ENCODE assay signal across 2 cellular contexts in genomic region chr22:50482107-50483074, GRCh38.
A peak's percentile ranks its signal among the peaks of the same experiment; 100 is the strongest.
TF ChIP-seq lines count a peak whose summit lies in the region.

No MANE protein-coding gene starts in this region.

TF ChIP-seq in A549, 52 proteins besides CTCF, POLR2A, EP300 and RAD21:
- no peak for TF ChIP-seq HDAC2 (IDR thresholded peaks at IDR 0.05)
- no peak for TF ChIP-seq POLR2AphosphoS2 (conservative IDR thresholded peaks at IDR 0.05; ENCODE audit: low read length)
- TF ChIP-seq RFX5 (IDR thresholded peaks at IDR 0.05), result no peak
- TF ChIP-seq, protein P1, sequence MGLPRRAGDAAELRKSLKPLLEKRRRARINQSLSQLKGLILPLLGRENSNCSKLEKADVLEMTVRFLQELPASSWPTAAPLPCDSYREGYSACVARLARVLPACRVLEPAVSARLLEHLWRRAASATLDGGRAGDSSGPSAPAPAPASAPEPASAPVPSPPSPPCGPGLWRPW (IDR thresholded peaks at IDR 0.05), result no peak
- TF ChIP-seq CHD2 (IDR thresholded peaks at IDR 0.05; ENCODE audit: low read length, partially characterized antibody), result no peak
- TF ChIP-seq, protein P2, sequence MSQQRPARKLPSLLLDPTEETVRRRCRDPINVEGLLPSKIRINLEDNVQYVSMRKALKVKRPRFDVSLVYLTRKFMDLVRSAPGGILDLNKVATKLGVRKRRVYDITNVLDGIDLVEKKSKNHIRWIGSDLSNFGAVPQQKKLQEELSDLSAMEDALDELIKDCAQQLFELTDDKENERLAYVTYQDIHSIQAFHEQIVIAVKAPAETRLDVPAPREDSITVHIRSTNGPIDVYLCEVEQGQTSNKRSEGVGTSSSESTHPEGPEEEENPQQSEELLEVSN (IDR thresholded peaks at IDR 0.05; ENCODE audit: borderline replicate concordance, low read depth), result no peak
- no peak for TF ChIP-seq SMC3 (IDR thresholded peaks at IDR 0.05)
- TF ChIP-seq HOXB13 (CRISPR knock-in tag; IDR thresholded peaks at IDR 0.05; ENCODE audit: low read depth), result no peak
- no peak for TF ChIP-seq RCOR1 (IDR thresholded peaks at IDR 0.05; ENCODE audit: low read depth, low read length)
- TF ChIP-seq ZSCAN20 (CRISPR knock-in tag; IDR thresholded peaks at IDR 0.05), result no peak
- TF ChIP-seq HMGXB4 (CRISPR knock-in tag; IDR thresholded peaks at IDR 0.05; ENCODE audit: borderline replicate concordance), result no peak
- TF ChIP-seq FOSL2 (IDR thresholded peaks at IDR 0.05), result no peak
- TF ChIP-seq FOSL2 (CRISPR knock-in tag; IDR thresholded peaks at IDR 0.05), result no peak
- no peak for TF ChIP-seq HOXA7 (CRISPR knock-in tag; IDR thresholded peaks at IDR 0.05)
- TF ChIP-seq NFE2L2 (conservative IDR thresholded peaks at IDR 0.05; ENCODE audit: low read length), result no peak
- TF ChIP-seq ATOH8 (CRISPR knock-in tag; IDR thresholded peaks at IDR 0.05; ENCODE audit: low read depth), result no peak
- TF ChIP-seq, protein P3, sequence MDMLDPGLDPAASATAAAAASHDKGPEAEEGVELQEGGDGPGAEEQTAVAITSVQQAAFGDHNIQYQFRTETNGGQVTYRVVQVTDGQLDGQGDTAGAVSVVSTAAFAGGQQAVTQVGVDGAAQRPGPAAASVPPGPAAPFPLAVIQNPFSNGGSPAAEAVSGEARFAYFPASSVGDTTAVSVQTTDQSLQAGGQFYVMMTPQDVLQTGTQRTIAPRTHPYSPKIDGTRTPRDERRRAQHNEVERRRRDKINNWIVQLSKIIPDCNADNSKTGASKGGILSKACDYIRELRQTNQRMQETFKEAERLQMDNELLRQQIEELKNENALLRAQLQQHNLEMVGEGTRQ (IDR thresholded peaks at IDR 0.05), result no peak
- TF ChIP-seq TFCP2L1 (CRISPR knock-in tag; IDR thresholded peaks at IDR 0.05), result no peak
- TF ChIP-seq MAZ (IDR thresholded peaks at IDR 0.05; ENCODE audit: borderline replicate concordance, low read depth, low read length), result no peak
- TF ChIP-seq, protein P4, sequence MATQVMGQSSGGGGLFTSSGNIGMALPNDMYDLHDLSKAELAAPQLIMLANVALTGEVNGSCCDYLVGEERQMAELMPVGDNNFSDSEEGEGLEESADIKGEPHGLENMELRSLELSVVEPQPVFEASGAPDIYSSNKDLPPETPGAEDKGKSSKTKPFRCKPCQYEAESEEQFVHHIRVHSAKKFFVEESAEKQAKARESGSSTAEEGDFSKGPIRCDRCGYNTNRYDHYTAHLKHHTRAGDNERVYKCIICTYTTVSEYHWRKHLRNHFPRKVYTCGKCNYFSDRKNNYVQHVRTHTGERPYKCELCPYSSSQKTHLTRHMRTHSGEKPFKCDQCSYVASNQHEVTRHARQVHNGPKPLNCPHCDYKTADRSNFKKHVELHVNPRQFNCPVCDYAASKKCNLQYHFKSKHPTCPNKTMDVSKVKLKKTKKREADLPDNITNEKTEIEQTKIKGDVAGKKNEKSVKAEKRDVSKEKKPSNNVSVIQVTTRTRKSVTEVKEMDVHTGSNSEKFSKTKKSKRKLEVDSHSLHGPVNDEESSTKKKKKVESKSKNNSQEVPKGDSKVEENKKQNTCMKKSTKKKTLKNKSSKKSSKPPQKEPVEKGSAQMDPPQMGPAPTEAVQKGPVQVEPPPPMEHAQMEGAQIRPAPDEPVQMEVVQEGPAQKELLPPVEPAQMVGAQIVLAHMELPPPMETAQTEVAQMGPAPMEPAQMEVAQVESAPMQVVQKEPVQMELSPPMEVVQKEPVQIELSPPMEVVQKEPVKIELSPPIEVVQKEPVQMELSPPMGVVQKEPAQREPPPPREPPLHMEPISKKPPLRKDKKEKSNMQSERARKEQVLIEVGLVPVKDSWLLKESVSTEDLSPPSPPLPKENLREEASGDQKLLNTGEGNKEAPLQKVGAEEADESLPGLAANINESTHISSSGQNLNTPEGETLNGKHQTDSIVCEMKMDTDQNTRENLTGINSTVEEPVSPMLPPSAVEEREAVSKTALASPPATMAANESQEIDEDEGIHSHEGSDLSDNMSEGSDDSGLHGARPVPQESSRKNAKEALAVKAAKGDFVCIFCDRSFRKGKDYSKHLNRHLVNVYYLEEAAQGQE (IDR thresholded peaks at IDR 0.05), result no peak

TF ChIP-seq in GM12878, 131 proteins besides CTCF, POLR2A, EP300 and RAD21:
- TF ChIP-seq FOXK2 (IDR thresholded peaks at IDR 0.05) (no peak), RAD51 (IDR thresholded peaks at IDR 0.05) (peak; percentile 17; the same call in 1 of the 2 replicates), ETV6 (conservative IDR thresholded peaks at IDR 0.05 in 1 of 2, IDR thresholded peaks at IDR 0.05 in 1 of 2; ENCODE audit: borderline replicate concordance in 1 of 2, low read depth in 1 of 2) (no peak), FOS (IDR thresholded peaks at IDR 0.05; ENCODE audit: borderline replicate concordance, extremely low read depth, insufficient read length) (no peak), TCF3 (IDR thresholded peaks at IDR 0.05; ENCODE audit: borderline replicate concordance, insufficient read depth, low read depth, low read length) (no peak), ZNF217 (IDR thresholded peaks at IDR 0.05) (no peak), POLR2AphosphoS5 (IDR thresholded peaks at IDR 0.05; ENCODE audit: low read length) (no peak), MXI1 (IDR thresholded peaks at IDR 0.05; ENCODE audit: low read depth, low read length) (no peak), NFYA (IDR thresholded peaks at IDR 0.05; ENCODE audit: borderline replicate concordance, low read depth, low read length) (no peak), RELA (IDR thresholded peaks at IDR 0.05; ENCODE audit: borderline replicate concordance, partially characterized antibody) (peak; percentile 34), BHLHE40 (IDR thresholded peaks at IDR 0.05; ENCODE audit: borderline replicate concordance in 1 of 2, low read depth in 2 of 2, low read length in 1 of 2) (peak in 1 of 2 experiments; percentile 59; a peak in 1 of 4 replicates), MEF2A (IDR thresholded peaks at IDR 0.05; ENCODE audit: insufficient read depth, low read depth, low read length) (no peak)
- TF ChIP-seq, protein P5, sequence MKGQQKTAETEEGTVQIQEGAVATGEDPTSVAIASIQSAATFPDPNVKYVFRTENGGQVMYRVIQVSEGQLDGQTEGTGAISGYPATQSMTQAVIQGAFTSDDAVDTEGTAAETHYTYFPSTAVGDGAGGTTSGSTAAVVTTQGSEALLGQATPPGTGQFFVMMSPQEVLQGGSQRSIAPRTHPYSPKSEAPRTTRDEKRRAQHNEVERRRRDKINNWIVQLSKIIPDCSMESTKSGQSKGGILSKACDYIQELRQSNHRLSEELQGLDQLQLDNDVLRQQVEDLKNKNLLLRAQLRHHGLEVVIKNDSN (IDR thresholded peaks at IDR 0.05; ENCODE audit: borderline replicate concordance, extremely low read length, insufficient read depth, low read depth, low read length), result peak; percentile 70
- TF ChIP-seq, protein P6, sequence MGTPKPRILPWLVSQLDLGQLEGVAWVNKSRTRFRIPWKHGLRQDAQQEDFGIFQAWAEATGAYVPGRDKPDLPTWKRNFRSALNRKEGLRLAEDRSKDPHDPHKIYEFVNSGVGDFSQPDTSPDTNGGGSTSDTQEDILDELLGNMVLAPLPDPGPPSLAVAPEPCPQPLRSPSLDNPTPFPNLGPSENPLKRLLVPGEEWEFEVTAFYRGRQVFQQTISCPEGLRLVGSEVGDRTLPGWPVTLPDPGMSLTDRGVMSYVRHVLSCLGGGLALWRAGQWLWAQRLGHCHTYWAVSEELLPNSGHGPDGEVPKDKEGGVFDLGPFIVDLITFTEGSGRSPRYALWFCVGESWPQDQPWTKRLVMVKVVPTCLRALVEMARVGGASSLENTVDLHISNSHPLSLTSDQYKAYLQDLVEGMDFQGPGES (IDR thresholded peaks at IDR 0.05), result no peak
